11 cellular contexts compared by ENCODE assay signal in the genomic region with DNA sequence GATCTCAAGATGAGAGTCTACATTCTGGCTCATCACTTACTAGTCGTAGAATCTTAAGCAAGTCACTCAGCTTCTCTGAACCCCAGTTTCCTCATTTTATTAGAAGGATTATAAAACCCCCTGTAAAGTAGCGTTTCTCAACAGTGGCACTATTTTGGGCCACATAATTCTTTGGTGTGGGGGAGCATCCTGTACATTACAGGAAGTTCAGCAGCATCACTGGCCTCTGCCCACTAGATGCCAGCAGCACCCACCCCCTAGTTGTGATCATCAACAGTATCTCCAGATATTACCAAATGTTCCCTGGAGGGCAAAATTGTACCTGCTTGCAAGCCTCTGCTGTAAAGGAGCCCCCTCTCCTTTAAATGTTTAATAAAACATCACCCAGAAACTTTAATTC. TPM values are rescaled to one million over a fixed set of nuclear protein-coding genes. Genes with fewer than 3 reads are reported as not detected.
DNase-seq lines count a peak whose midpoint lies in the region; ATAC-seq and TF ChIP-seq lines count a peak whose summit lies in the region.
"Had no signal": no experiment of that assay in that cellular context is flagged by ENCODE, and none has a peak within 500 bp of the region (broad histone marks: within the 10 kb centered on the region; RNA-seq: fewer than 3 reads in every experiment).

No MANE protein-coding gene starts in this region.

- CTCF ChIA-PET in T-cell (lab: Charles Lee) = no interaction called here

- H3K9me3 Mint-ChIP-seq in T-cell = no peaks in the 10 kb centered on the region

- H3K27me3 ChIP-seq in dorsolateral prefrontal cortex = no peaks in the 10 kb centered on the region

- peaks cover 0 to 11% of the 10 kb centered on the region in 2 donors for H3K27me3 Mint-ChIP-seq in T-cell

- no peaks in the 10 kb centered on the region for H3K36me3 Mint-ChIP-seq in T-cell

- H3K4me3 ChIP-seq in dorsolateral prefrontal cortex (no peak overlapping the region), retinal pigment epithelial cell (ENCODE audit: low read length) (no peak overlapping the region)
- H3K4me3 ChIP-seq: SK-N-MC had no signal

- TF ChIP-seq CTCF in GM12872 (IDR thresholded peaks at IDR 0.05; ENCODE audit: insufficient read depth, low read depth, low read length) (0 out of 3 replicates have a peak, but pooled peaks have one; percentile 13), dorsolateral prefrontal cortex (IDR thresholded peaks at IDR 0.05 in 54 of 56, conservative IDR thresholded peaks at IDR 0.05 in 2 of 56; ENCODE audit: low read depth in 1 of 56, partially characterized antibody in 56 of 56) (peak in 45 of 56 donors; percentile 10 to 60 (median 35)), retinal pigment epithelial cell (conservative IDR thresholded peaks at IDR 0.05; ENCODE audit: low read depth, low read length) (peak; percentile 21), omental fat pad (IDR thresholded peaks at IDR 0.05) (no peak)

- H3K4me1 Mint-ChIP-seq in T-cell = no peaks in the 10 kb centered on the region

- POLR2A ChIA-PET in T-cell (lab: Charles Lee) = no interaction called here

- H3K4me3 Mint-ChIP-seq in T-cell = no peak overlapping the region

- peak; percentile 26 for DNase-seq in NCI-H748 treated with DMSO at 0.1 percent for 48 hours (lab: John Stamatoyannopoulos, UW)
- peak in 2 of 10 donors; percentile 10 to 47 for DNase-seq in dorsolateral prefrontal cortex
- DNase-seq in retinal pigment epithelial cell (ENCODE audit: low read depth) = no peak
- DNase-seq in omental fat pad (ENCODE audit: low spot score) = no peak
- DNase-seq in T-cell = no peak
- no peak for DNase-seq in sciatic nerve (ENCODE audit: low spot score)
- DNase-seq: stimulated activated CD4-positive, alpha-beta T cell treated with anti-CD3 and anti-CD28 coated beads, Interleukin-4, amount 100 ng/mL, for 24 hours had no signal

- intact Hi-C loops in dorsolateral prefrontal cortex (cut with DNase I) = loop anchor here (2.0 to 5.0 kb wide), 2 partner anchors 22 to 36 kb away; partner anchors contain the start of gene STARD13 (in 1 of the 2)
- intact Hi-C loops in sciatic nerve (cut with DNase I) = no loop called here

- ATAC-seq in omental fat pad (ENCODE audit: low FRiP score) (no peak), HG02759 (IDR thresholded peaks at IDR 0.05; ENCODE audit: unreplicated experiment) (no peak), T-cell (replicated peaks in 1 of 4) (no peak), sciatic nerve (no peak)

- no peak overlapping the region for H3K27ac Mint-ChIP-seq in T-cell

- peak overlapping the region; percentile 35 to 95 (median 86) for H3K27ac ChIP-seq in dorsolateral prefrontal cortex
- H3K27ac ChIP-seq: KMS-11, SK-N-MC had no signal

RNA-seq across cellular contexts. Expression of gene STARD13, which starts 22.6 kb away (rescaled TPM):
- total RNA-seq in dorsolateral prefrontal cortex = 10 to 100 TPM; 42.3 to 91.6 (median 62.0) TPM
- 10 to 100 TPM; 31.1 to 63.4 (median 38.9) TPM for total RNA-seq in omental fat pad
- total RNA-seq in T-cell = under 1 TPM in 3 of 5 donors, not detected in 2; 0.39 to 0.53 (median 0.44) TPM
- 151 TPM for total RNA-seq in sciatic nerve

Comparison
In these comparisons a context has a peak if more than half of its experiments do, and no peak if none do; other contexts are left out.
1. CTCF ChIP-seq: peak in GM12872 (single experiment), dorsolateral prefrontal cortex (45 of 56) and retinal pigment epithelial cell (single experiment); none in omental fat pad (0 of 3).
2. RNA of gene STARD13, which starts 22.6 kb away (total RNA-seq): 151 TPM in sciatic nerve (single experiment), 42.3 to 91.6 TPM in dorsolateral prefrontal cortex and 31.1 to 63.4 TPM in omental fat pad; 0.39 to 0.53 TPM in T-cell; every median in the first group is over 10 times any median in the second.